Comparison of ENCODE assay signal across 8 cellular contexts in genomic region chr9:122402403-122403268, GRCh38.
A peak's percentile ranks its signal among the peaks of the same experiment; 100 is the strongest.
DNase-seq lines count a peak whose midpoint lies in the region; TF ChIP-seq lines count a peak whose summit lies in the region.

No MANE protein-coding gene starts in this region.

- H3K4me1 ChIP-seq in rectal smooth muscle tissue (ENCODE audit: control insufficient read depth, insufficient read depth, low read length) = no peaks in the 10 kb centered on the region

- in situ Hi-C loops in astrocyte of the spinal cord (cut with HindIII; ENCODE audit: low sequenced_read_pairs) = no loop called here

- H3K27me3 ChIP-seq in rectal smooth muscle tissue (ENCODE audit: control insufficient read depth, insufficient read depth, low read length) = no peaks in the 10 kb centered on the region

- H3K4me3 ChIP-seq in astrocyte of the spinal cord (ENCODE audit: low read depth, low read length) = no peak overlapping the region
- H3K4me3 ChIP-seq in rectal smooth muscle tissue (ENCODE audit: low read length) = no peak overlapping the region

- H3K27ac ChIP-seq in rectal smooth muscle tissue (ENCODE audit: low read depth, low read length) = peak overlapping the region; percentile 11

- H3K36me3 ChIP-seq in rectal smooth muscle tissue (ENCODE audit: control insufficient read depth, insufficient read depth, low read length) = no peaks in the 10 kb centered on the region

- no peak overlapping the region for H3K9ac ChIP-seq in rectal smooth muscle tissue (ENCODE audit: low read length)

- TF ChIP-seq CTCF in astrocyte of the spinal cord (IDR thresholded peaks at IDR 0.05; ENCODE audit: low read depth, low read length) = no peak

- intact Hi-C loops in posterior cingulate gyrus (cut with DNase I) = no loop called here

- DNase-seq in EL (peak; percentile 97), MV-4-11 (lab: John Stamatoyannopoulos, UW) (peak; percentile 66), astrocyte of the spinal cord (ENCODE audit: low read depth, low spot score) (peak; percentile 93), AML-193 (lab: John Stamatoyannopoulos, UW) (no peak), SHP77 (lab: John Stamatoyannopoulos, UW) (no peak), NCI-H774 (lab: John Stamatoyannopoulos, UW) (no peak), posterior cingulate gyrus (no peak)

Comparison
In these comparisons a context has a peak if more than half of its experiments do, and no peak if none do; other contexts are left out.
1. DNase-seq: peak in EL (single experiment), MV-4-11 (single experiment) and astrocyte of the spinal cord (single experiment); none in AML-193 (0 of 2), SHP77 (0 of 2), NCI-H774 (single experiment) and posterior cingulate gyrus (0 of 10).